In genomic region chr3:152197937-152198336, GRCh38 we compare ENCODE assay signal across 10 cellular contexts.
DNase-seq lines count a peak whose midpoint lies in the region; ATAC-seq, FAIRE-seq and TF ChIP-seq lines count a peak whose summit lies in the region.
"Had no signal": no experiment of that assay in that cellular context is flagged by ENCODE, and none has a peak within 500 bp of the region (broad histone marks: within the 10 kb centered on the region; RNA-seq: fewer than 3 reads in every experiment).

No MANE protein-coding gene starts in this region.

- no peak for TF ChIP-seq CTCF in CD4-positive, alpha-beta T cell (IDR thresholded peaks at IDR 0.05)
- TF ChIP-seq CTCF in SU-DHL-6 (IDR thresholded peaks at IDR 0.05; ENCODE audit: insufficient read depth, low read length, poor library complexity, severe bottlenecking): no peak

- H3K27ac Mint-ChIP-seq in CD4-positive, alpha-beta T cell: peak overlapping the region; percentile 96

- H3K36me3 ChIP-seq in SU-DHL-6 (ENCODE audit: low read length) (no peaks in the 10 kb centered on the region), muscle layer of colon (ENCODE audit: insufficient read depth, low read length) (no peaks in the 10 kb centered on the region)

- H3K27ac ChIP-seq in CD4-positive, alpha-beta T cell (ENCODE audit: low read depth, low read length): peak overlapping the region; percentile 62
- peak overlapping the region; percentile 96 for H3K27ac ChIP-seq in SU-DHL-6 (ENCODE audit: low read depth, low read length)
- peak overlapping the region; percentile 56 for H3K27ac ChIP-seq in muscle layer of colon (ENCODE audit: low read depth, low read length)
- H3K27ac ChIP-seq: parathyroid adenoma had no signal

- peak overlapping the region; percentile 80 for H3K4me3 Mint-ChIP-seq in CD4-positive, alpha-beta T cell

- H4K20me1 ChIP-seq in SU-DHL-6 (ENCODE audit: low read depth, low read length): no peaks in the 10 kb centered on the region

- intact Hi-C loops in CD4-positive, alpha-beta T cell (cut with DNase I, micrococcal nuclease): loop anchor here (1.0 to 2.0 kb wide), 4 partner anchors 7 to 101 kb away; partner anchors contain the start of gene MBNL1 (in 1 of the 2)

- peak overlapping the region; percentile 82 for H2AFZ ChIP-seq in SU-DHL-6 (ENCODE audit: low read depth, low read length, severe bottlenecking)
- H2AFZ ChIP-seq: parathyroid adenoma had no signal

- peaks cover 2% of the 10 kb centered on the region; the same call in 1 of the 2 replicates for H3K79me2 ChIP-seq in SU-DHL-6 (ENCODE audit: insufficient read depth, low read length)
- H3K79me2 ChIP-seq: parathyroid adenoma had no signal

- peak overlapping the region; percentile 99 for H3K4me2 ChIP-seq in SU-DHL-6 (ENCODE audit: low read depth, low read length, poor library complexity, severe bottlenecking)

- FAIRE-seq in frontal cortex (lab: Jason Lieb, UNC): no peak
- FAIRE-seq: urothelium cell line had no signal

- H3K4me3 ChIP-seq in SU-DHL-6 (ENCODE audit: insufficient read depth, low read length, poor library complexity, severe bottlenecking): peak overlapping the region; percentile 39
- peak overlapping the region in 1 of 2 donors; percentile 16 for H3K4me3 ChIP-seq in muscle layer of colon (ENCODE audit: low read depth in 1 of 2, low read length in 2 of 2)

- CTCF ChIA-PET in CD4-positive, alpha-beta T cell (lab: Charles Lee): interaction anchor here (1.0 to 3.0 kb wide), 4 partner anchors 11 to 72 kb away, joined by 3 to 9 read pairs (median 3); no protein-coding TSS in a partner anchor

- no peak for ATAC-seq in CD4-positive, alpha-beta T cell (ENCODE audit: poor library complexity)
- ATAC-seq in GM21529 (IDR thresholded peaks at IDR 0.05; ENCODE audit: unreplicated experiment): peak; percentile 31
- no peak for ATAC-seq in HG02623 (IDR thresholded peaks at IDR 0.05; ENCODE audit: unreplicated experiment)

- POLR2A ChIA-PET in CD4-positive, alpha-beta T cell (lab: Charles Lee): interaction anchor here (0.7 to 12.8 kb wide), 14 partner anchors 9 to 161 kb away, joined by 3 to 185 read pairs (median 10); partner anchors contain the start of gene MBNL1

- H3K4me1 ChIP-seq in muscle layer of colon (ENCODE audit: insufficient read depth, low read length): peaks cover 43% of the 10 kb centered on the region
- H3K4me1 ChIP-seq: parathyroid adenoma had no signal

- no peaks in the 10 kb centered on the region for H3K9me3 ChIP-seq in CD4-positive, alpha-beta T cell (ENCODE audit: control insufficient read depth, low read length)
- no peaks in the 10 kb centered on the region for H3K9me3 ChIP-seq in SU-DHL-6 (ENCODE audit: insufficient read depth, low read length)
- no peaks in the 10 kb centered on the region for H3K9me3 ChIP-seq in muscle layer of colon (ENCODE audit: low read length)

- H3K9me3 Mint-ChIP-seq in CD4-positive, alpha-beta T cell: no peaks in the 10 kb centered on the region

- peaks cover 67% of the 10 kb centered on the region for H3F3A ChIP-seq in SU-DHL-6 (ENCODE audit: insufficient read depth)

- H3K9ac ChIP-seq in SU-DHL-6 (ENCODE audit: low read length) (peak overlapping the region; percentile 61), muscle layer of colon (ENCODE audit: low read length) (peak overlapping the region; percentile 25)
- H3K9ac ChIP-seq: parathyroid adenoma had no signal

- no peaks in the 10 kb centered on the region for H3K9me2 ChIP-seq in SU-DHL-6 (replicated peaks; ENCODE audit: insufficient read depth, low read length)

- H3K27me3 Mint-ChIP-seq in CD4-positive, alpha-beta T cell: no peaks in the 10 kb centered on the region

- peaks cover 8% of the 10 kb centered on the region for H3K36me3 Mint-ChIP-seq in CD4-positive, alpha-beta T cell (ENCODE audit: low read depth)

- H3K27me3 ChIP-seq in CD4-positive, alpha-beta T cell (ENCODE audit: control insufficient read depth, insufficient read depth, low read length): no peaks in the 10 kb centered on the region
- H3K27me3 ChIP-seq in SU-DHL-6 (ENCODE audit: low read length) (no peaks in the 10 kb centered on the region), muscle layer of colon (ENCODE audit: control insufficient read depth in 1 of 2, insufficient read depth in 2 of 2, low read length in 2 of 2) (no peaks in the 10 kb centered on the region)

- peaks cover 89% of the 10 kb centered on the region for H3K4me1 Mint-ChIP-seq in CD4-positive, alpha-beta T cell (ENCODE audit: low read depth)

- no peak for DNase-seq in CD4-positive, alpha-beta T cell
- DNase-seq in frontal cortex (ENCODE audit: low spot score in 2 of 2): no peak
- no peak for DNase-seq in D341Med (ENCODE audit: low spot score)
- DNase-seq in LoVo (ENCODE audit: low spot score): no peak
